ENCODE assay signal across 1 cellular context in the genomic region with DNA sequence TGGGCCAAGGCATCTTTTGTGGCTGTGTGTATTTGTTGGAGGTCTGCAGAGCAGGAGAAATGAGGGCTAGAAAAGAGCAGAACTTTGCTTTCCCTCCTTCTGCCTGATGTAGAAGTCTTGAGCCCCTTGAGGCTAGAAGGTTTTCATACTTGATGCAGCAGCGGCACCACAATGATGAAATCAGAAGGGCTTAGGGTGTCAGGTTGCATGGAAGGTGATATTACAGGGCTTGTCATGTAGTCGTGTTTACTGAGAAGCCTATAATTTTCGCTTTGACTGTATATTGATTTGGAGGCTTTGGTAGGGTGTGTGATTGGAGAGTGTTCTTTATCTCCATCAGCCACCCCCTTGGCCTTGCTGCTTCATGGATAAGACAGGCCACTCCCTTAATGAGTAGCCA.
TF ChIP-seq lines count a peak whose summit lies in the region.

No MANE protein-coding gene starts in this region.

TF ChIP-seq in H1, 55 proteins besides CTCF, POLR2A, EP300 and RAD21:
- TF ChIP-seq BRCA1 (IDR thresholded peaks at IDR 0.05; ENCODE audit: low read depth, low read length) (no peak), EZH2 (IDR thresholded peaks at IDR 0.05; ENCODE audit: low read depth, low read length, severe bottlenecking) (no peak), SAP30 (IDR thresholded peaks at IDR 0.05; ENCODE audit: insufficient read depth, insufficient replicate concordance, low read length) (no peak), RFX5 (IDR thresholded peaks at IDR 0.05; ENCODE audit: borderline replicate concordance, low read depth, low read length) (no peak), TBP (IDR thresholded peaks at IDR 0.05; ENCODE audit: low read depth, low read length) (no peak), YY1 (IDR thresholded peaks at IDR 0.05; ENCODE audit: low read depth, low read length) (no peak)
- TF ChIP-seq, protein P1, sequence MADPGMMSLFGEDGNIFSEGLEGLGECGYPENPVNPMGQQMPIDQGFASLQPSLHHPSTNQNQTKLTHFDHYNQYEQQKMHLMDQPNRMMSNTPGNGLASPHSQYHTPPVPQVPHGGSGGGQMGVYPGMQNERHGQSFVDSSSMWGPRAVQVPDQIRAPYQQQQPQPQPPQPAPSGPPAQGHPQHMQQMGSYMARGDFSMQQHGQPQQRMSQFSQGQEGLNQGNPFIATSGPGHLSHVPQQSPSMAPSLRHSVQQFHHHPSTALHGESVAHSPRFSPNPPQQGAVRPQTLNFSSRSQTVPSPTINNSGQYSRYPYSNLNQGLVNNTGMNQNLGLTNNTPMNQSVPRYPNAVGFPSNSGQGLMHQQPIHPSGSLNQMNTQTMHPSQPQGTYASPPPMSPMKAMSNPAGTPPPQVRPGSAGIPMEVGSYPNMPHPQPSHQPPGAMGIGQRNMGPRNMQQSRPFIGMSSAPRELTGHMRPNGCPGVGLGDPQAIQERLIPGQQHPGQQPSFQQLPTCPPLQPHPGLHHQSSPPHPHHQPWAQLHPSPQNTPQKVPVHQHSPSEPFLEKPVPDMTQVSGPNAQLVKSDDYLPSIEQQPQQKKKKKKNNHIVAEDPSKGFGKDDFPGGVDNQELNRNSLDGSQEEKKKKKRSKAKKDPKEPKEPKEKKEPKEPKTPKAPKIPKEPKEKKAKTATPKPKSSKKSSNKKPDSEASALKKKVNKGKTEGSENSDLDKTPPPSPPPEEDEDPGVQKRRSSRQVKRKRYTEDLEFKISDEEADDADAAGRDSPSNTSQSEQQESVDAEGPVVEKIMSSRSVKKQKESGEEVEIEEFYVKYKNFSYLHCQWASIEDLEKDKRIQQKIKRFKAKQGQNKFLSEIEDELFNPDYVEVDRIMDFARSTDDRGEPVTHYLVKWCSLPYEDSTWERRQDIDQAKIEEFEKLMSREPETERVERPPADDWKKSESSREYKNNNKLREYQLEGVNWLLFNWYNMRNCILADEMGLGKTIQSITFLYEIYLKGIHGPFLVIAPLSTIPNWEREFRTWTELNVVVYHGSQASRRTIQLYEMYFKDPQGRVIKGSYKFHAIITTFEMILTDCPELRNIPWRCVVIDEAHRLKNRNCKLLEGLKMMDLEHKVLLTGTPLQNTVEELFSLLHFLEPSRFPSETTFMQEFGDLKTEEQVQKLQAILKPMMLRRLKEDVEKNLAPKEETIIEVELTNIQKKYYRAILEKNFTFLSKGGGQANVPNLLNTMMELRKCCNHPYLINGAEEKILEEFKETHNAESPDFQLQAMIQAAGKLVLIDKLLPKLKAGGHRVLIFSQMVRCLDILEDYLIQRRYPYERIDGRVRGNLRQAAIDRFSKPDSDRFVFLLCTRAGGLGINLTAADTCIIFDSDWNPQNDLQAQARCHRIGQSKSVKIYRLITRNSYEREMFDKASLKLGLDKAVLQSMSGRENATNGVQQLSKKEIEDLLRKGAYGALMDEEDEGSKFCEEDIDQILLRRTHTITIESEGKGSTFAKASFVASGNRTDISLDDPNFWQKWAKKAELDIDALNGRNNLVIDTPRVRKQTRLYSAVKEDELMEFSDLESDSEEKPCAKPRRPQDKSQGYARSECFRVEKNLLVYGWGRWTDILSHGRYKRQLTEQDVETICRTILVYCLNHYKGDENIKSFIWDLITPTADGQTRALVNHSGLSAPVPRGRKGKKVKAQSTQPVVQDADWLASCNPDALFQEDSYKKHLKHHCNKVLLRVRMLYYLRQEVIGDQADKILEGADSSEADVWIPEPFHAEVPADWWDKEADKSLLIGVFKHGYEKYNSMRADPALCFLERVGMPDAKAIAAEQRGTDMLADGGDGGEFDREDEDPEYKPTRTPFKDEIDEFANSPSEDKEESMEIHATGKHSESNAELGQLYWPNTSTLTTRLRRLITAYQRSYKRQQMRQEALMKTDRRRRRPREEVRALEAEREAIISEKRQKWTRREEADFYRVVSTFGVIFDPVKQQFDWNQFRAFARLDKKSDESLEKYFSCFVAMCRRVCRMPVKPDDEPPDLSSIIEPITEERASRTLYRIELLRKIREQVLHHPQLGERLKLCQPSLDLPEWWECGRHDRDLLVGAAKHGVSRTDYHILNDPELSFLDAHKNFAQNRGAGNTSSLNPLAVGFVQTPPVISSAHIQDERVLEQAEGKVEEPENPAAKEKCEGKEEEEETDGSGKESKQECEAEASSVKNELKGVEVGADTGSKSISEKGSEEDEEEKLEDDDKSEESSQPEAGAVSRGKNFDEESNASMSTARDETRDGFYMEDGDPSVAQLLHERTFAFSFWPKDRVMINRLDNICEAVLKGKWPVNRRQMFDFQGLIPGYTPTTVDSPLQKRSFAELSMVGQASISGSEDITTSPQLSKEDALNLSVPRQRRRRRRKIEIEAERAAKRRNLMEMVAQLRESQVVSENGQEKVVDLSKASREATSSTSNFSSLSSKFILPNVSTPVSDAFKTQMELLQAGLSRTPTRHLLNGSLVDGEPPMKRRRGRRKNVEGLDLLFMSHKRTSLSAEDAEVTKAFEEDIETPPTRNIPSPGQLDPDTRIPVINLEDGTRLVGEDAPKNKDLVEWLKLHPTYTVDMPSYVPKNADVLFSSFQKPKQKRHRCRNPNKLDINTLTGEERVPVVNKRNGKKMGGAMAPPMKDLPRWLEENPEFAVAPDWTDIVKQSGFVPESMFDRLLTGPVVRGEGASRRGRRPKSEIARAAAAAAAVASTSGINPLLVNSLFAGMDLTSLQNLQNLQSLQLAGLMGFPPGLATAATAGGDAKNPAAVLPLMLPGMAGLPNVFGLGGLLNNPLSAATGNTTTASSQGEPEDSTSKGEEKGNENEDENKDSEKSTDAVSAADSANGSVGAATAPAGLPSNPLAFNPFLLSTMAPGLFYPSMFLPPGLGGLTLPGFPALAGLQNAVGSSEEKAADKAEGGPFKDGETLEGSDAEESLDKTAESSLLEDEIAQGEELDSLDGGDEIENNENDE (IDR thresholded peaks at IDR 0.05; ENCODE audit: insufficient replicate concordance, low read length) = no peak
- TF ChIP-seq, protein P2, sequence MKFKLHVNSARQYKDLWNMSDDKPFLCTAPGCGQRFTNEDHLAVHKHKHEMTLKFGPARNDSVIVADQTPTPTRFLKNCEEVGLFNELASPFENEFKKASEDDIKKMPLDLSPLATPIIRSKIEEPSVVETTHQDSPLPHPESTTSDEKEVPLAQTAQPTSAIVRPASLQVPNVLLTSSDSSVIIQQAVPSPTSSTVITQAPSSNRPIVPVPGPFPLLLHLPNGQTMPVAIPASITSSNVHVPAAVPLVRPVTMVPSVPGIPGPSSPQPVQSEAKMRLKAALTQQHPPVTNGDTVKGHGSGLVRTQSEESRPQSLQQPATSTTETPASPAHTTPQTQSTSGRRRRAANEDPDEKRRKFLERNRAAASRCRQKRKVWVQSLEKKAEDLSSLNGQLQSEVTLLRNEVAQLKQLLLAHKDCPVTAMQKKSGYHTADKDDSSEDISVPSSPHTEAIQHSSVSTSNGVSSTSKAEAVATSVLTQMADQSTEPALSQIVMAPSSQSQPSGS (IDR thresholded peaks at IDR 0.05; ENCODE audit: low read length) = no peak
